1 cellular context compared by ENCODE assay signal in the genomic region with DNA sequence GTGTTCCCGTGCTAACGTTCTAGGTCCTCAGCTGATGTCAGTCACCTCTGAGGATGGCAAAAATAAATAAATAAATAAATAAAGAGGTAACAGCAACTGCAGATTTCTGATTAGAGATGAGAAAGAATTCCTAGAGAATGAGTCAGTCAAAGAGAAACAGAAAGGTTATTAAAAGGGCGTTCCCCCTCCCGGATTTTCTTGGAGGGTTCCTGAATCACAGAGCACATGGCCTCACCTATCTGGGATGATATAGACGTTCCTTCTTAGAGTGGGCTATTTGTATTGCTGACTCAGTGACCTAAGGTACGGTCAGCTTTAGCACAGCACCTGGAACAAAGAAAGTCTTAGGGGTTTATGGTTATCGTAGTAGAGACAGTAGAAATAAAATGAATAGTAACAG.
TF ChIP-seq lines count a peak whose summit lies in the region.

No MANE protein-coding gene starts in this region.

TF ChIP-seq in K562, 482 proteins besides CTCF, POLR2A, EP300 and RAD21 (continued from another document):
- TF ChIP-seq JUN (IDR thresholded peaks at IDR 0.05; ENCODE audit: borderline replicate concordance, low read depth, low read length) (peak; percentile 57; the same call in 1 of the 2 replicates), JUN (CRISPR knock-in tag; IDR thresholded peaks at IDR 0.05; ENCODE audit: borderline replicate concordance) (no peak), ZBTB26 (CRISPR knock-in tag; IDR thresholded peaks at IDR 0.05) (no peak), BRD9 (IDR thresholded peaks at IDR 0.05; ENCODE audit: low read depth, partially characterized antibody) (no peak), ELK3 (CRISPR knock-in tag; IDR thresholded peaks at IDR 0.05) (no peak), RBM39 (optimal IDR thresholded peaks at IDR 0.05; ENCODE audit: low read depth, low read length) (no peak), TAF15 (IDR thresholded peaks at IDR 0.05; ENCODE audit: low read depth, low read length) (no peak), ZFPM2 (CRISPR knock-in tag; IDR thresholded peaks at IDR 0.05) (no peak), PHTF2 (CRISPR knock-in tag; IDR thresholded peaks at IDR 0.05) (no peak), SMARCA4 (IDR thresholded peaks at IDR 0.05) (peak; percentile 44; the same call in 1 of the 2 replicates), ZFP1 (CRISPR knock-in tag; IDR thresholded peaks at IDR 0.05) (no peak)
- TF ChIP-seq, protein P1, sequence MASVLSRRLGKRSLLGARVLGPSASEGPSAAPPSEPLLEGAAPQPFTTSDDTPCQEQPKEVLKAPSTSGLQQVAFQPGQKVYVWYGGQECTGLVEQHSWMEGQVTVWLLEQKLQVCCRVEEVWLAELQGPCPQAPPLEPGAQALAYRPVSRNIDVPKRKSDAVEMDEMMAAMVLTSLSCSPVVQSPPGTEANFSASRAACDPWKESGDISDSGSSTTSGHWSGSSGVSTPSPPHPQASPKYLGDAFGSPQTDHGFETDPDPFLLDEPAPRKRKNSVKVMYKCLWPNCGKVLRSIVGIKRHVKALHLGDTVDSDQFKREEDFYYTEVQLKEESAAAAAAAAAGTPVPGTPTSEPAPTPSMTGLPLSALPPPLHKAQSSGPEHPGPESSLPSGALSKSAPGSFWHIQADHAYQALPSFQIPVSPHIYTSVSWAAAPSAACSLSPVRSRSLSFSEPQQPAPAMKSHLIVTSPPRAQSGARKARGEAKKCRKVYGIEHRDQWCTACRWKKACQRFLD (CRISPR knock-in tag; IDR thresholded peaks at IDR 0.05), result no peak
TF ChIP-seq in K562: peak in this region for 20.
